7 cellular contexts compared by ENCODE assay signal in genomic region chr15:75836953-75837321, GRCh38.
DNase-seq lines count a peak whose midpoint lies in the region; ATAC-seq, FAIRE-seq and TF ChIP-seq lines count a peak whose summit lies in the region.

No MANE protein-coding gene starts in this region.

- ATAC-seq in HG02870 (IDR thresholded peaks at IDR 0.05; ENCODE audit: unreplicated experiment) (peak; percentile 79), SK-N-SH treated with all-trans-retinoic acid at 6 μM for 48 hours (peak; percentile 71), HG03457 (IDR thresholded peaks at IDR 0.05; ENCODE audit: unreplicated experiment) (no peak)

- FAIRE-seq in GM18507 (lab: Jason Lieb, UNC), result peak; percentile 92

- DNase-seq in GM18507 (ENCODE audit: extremely low spot score, insufficient read length, low read depth) (peak; percentile 26), epidermal melanocyte (ENCODE audit: insufficient read length, low spot score) (peak; percentile 72), NCI-H510A treated with DMSO at 0.1 percent for 48 hours (lab: John Stamatoyannopoulos, UW) (no peak)
- peak; percentile 19 for DNase-seq in stimulated activated CD8-positive, alpha-beta memory T cell treated with anti-CD3 and anti-CD28 coated beads, Interleukin-12 subunit alpha, Interleukin-12 subunit beta, amount 100 ng/mL, for 4 hours (ENCODE audit: low read depth)

TF ChIP-seq in SK-N-SH treated with all-trans-retinoic acid at 6 μM for 48 hours, 23 proteins besides CTCF, POLR2A, EP300 and RAD21:
- TF ChIP-seq OSR1 (CRISPR knock-in tag; IDR thresholded peaks at IDR 0.05) (no peak), ZNF565 (CRISPR knock-in tag; conservative IDR thresholded peaks at IDR 0.05; ENCODE audit: low read depth) (no peak), CSDC2 (CRISPR knock-in tag; IDR thresholded peaks at IDR 0.05) (no peak), ZNF8 (CRISPR knock-in tag; IDR thresholded peaks at IDR 0.05) (no peak), ARNTL (CRISPR knock-in tag; IDR thresholded peaks at IDR 0.05; ENCODE audit: borderline replicate concordance, low read depth) (no peak), SNAI2 (CRISPR knock-in tag; IDR thresholded peaks at IDR 0.05) (no peak), ESRRG (CRISPR knock-in tag; IDR thresholded peaks at IDR 0.05) (no peak)
